In genomic region chr11:57735655-57736298, GRCh38 we compare ENCODE assay signal across 15 cellular contexts. TPM values are rescaled to one million over a fixed set of nuclear protein-coding genes. Genes with fewer than 3 reads are reported as not detected.
DNase-seq lines count a peak whose midpoint lies in the region; ATAC-seq, FAIRE-seq and TF ChIP-seq lines count a peak whose summit lies in the region.
"Had no signal": no experiment of that assay in that cellular context is flagged by ENCODE, and none has a peak within 500 bp of the region (broad histone marks: within the 10 kb centered on the region; RNA-seq: fewer than 3 reads in every experiment).

No MANE protein-coding gene starts in this region.

- peaks cover 9 to 13% of the 10 kb centered on the region in 2 experiments; a peak in 3 of 4 replicates for H3K36me3 ChIP-seq in GM12878 (ENCODE audit: control insufficient read depth in 2 of 2, insufficient read depth in 2 of 2, low read length in 1 of 2)
- H3K36me3 ChIP-seq in mucosa of descending colon (ENCODE audit: low read depth): no peaks in the 10 kb centered on the region

- H3K4me3 ChIP-seq in GM12878 (no peak overlapping the region), mucosa of descending colon (no peak overlapping the region)
- H3K4me3 ChIP-seq: gastroesophageal sphincter, tibial artery had no signal

- no peak for TF ChIP-seq RAD21 in GM12878 (IDR thresholded peaks at IDR 0.05; ENCODE audit: insufficient read depth, low read depth, low read length)

- WGBS in GM12878 (ENCODE audit: insufficient coverage, insufficient replicate concordance, low lambda C conversion rate, missing lambda C conversion rate): 29% methylated on average over 3 of the region's 3 CpGs

- no peak overlapping the region; the same call in 1 of the 2 replicates for H3K9ac ChIP-seq in GM12878 (ENCODE audit: control insufficient read depth, insufficient read depth, low read length)

- TF ChIP-seq CTCF in GM12878 (IDR thresholded peaks at IDR 0.05 in 2 of 3, conservative IDR thresholded peaks at IDR 0.05 in 1 of 3; ENCODE audit: control insufficient read depth in 2 of 3, extremely low read depth in 1 of 3, insufficient read depth in 1 of 3, low read depth in 3 of 3, low read length in 3 of 3) (no peak), mucosa of descending colon (IDR thresholded peaks at IDR 0.05) (no peak)

- no peak for FAIRE-seq in GM12878 (lab: Jason Lieb, UNC)

- no peak overlapping the region for H3K4me3 Mint-ChIP-seq in T-helper 1 cell treated with Interleukin-12 subunit alpha and Interleukin-12 subunit beta and Interleukin-4 antibody, amounts not matched to agents 30 μg/mL and 1 μg/mL, for 36 hours

- intact Hi-C loops in GM12878 (cut with micrococcal nuclease; ENCODE audit: unreplicated experiment) (no loop called here), mucosa of descending colon (cut with DNase I, micrococcal nuclease) (no loop called here)

- peaks cover 22% of the 10 kb centered on the region for H3K4me1 Mint-ChIP-seq in T-helper 1 cell treated with Interleukin-12 subunit alpha and Interleukin-12 subunit beta and Interleukin-4 antibody, amounts not matched to agents 30 μg/mL and 1 μg/mL, for 36 hours (ENCODE audit: low read depth)

- no peak for TF ChIP-seq POLR2A in GM12878 (IDR thresholded peaks at IDR 0.05; ENCODE audit: low read depth, low read length)

- H3K79me2 ChIP-seq in GM12878 (ENCODE audit: control insufficient read depth, insufficient read depth, low read length): peaks cover 21% of the 10 kb centered on the region

- CTCF ChIA-PET in GM12878 (lab: Yijun Ruan, JAX): interaction anchor here (0.9 to 1.0 kb wide), 3 partner anchors 16 to 65 kb away, joined by 3 to 4 read pairs (median 4); partner anchors contain the start of gene BTBD18

- no peaks in the 10 kb centered on the region for H3K27me3 Mint-ChIP-seq in T-helper 1 cell treated with Interleukin-12 subunit alpha and Interleukin-12 subunit beta and Interleukin-4 antibody, amounts not matched to agents 30 μg/mL and 1 μg/mL, for 36 hours (ENCODE audit: low read depth)

- H3K9me3 Mint-ChIP-seq in T-helper 1 cell treated with Interleukin-12 subunit alpha and Interleukin-12 subunit beta and Interleukin-4 antibody, amounts not matched to agents 30 μg/mL and 1 μg/mL, for 36 hours: no peaks in the 10 kb centered on the region

- H3K27ac Mint-ChIP-seq in T-helper 1 cell treated with Interleukin-12 subunit alpha and Interleukin-12 subunit beta and Interleukin-4 antibody, amounts not matched to agents 30 μg/mL and 1 μg/mL, for 36 hours: peak overlapping the region; percentile 63

- peaks cover 3% of the 10 kb centered on the region; the same call in 1 of the 2 replicates for H3K4me1 ChIP-seq in GM12878 (ENCODE audit: control insufficient read depth, insufficient read depth, low read length)
- peaks cover 12% of the 10 kb centered on the region for H3K4me1 ChIP-seq in mucosa of descending colon (ENCODE audit: low read depth)

- no TSS peak for BruUV-seq in GM12878 (replicated peaks; lab: Mats Ljungman, UMichigan)

- in situ Hi-C loops in GM12878 (cut with MboI): no loop called here

- H3K36me3 Mint-ChIP-seq in T-helper 1 cell treated with Interleukin-12 subunit alpha and Interleukin-12 subunit beta and Interleukin-4 antibody, amounts not matched to agents 30 μg/mL and 1 μg/mL, for 36 hours (ENCODE audit: low read depth): peaks cover 22% of the 10 kb centered on the region

- RAD21 ChIA-PET in GM12878 (lab: Charles Lee; ENCODE audit: unreplicated experiment): no interaction called here

- H3K27ac ChIP-seq in GM12878 (ENCODE audit: control insufficient read depth, insufficient read depth): 0 out of 2 replicates have a peak overlapping the region, but pooled peaks have one; percentile 1
- H3K27ac ChIP-seq: 22Rv1, gastroesophageal sphincter, tibial artery had no signal

- no peak overlapping the region for H3K4me2 ChIP-seq in GM12878 (ENCODE audit: control insufficient read depth, insufficient read depth)

- DNase-seq in T-helper 1 cell: no peak
- DNase-seq in GM12878 (ENCODE audit: low read depth, low spot score): no peak
- peak in 1 of 3 donors; percentile 45 for DNase-seq in mucosa of descending colon
- DNase-seq in NCI-H2029 treated with DMSO at 0.1 percent for 48 hours (lab: John Stamatoyannopoulos, UW): no peak
- DNase-seq in SKM-1 (lab: John Stamatoyannopoulos, UW; ENCODE audit: unreplicated experiment): no peak
- DNase-seq: aorta, NCI-H2171, SW 1271, tibial artery had no signal

- TF ChIP-seq EP300 in GM12878 (IDR thresholded peaks at IDR 0.05; ENCODE audit: borderline replicate concordance in 1 of 2, control insufficient read depth in 1 of 2, low read depth in 2 of 2, low read length in 2 of 2): no peak

- no peaks in the 10 kb centered on the region for H3K9me3 ChIP-seq in GM12878 (replicated peaks; ENCODE audit: control insufficient read depth, insufficient read depth, low read length)
- H3K9me3 ChIP-seq in mucosa of descending colon: no peaks in the 10 kb centered on the region
- H3K9me3 ChIP-seq: gastroesophageal sphincter, tibial artery had no signal

- ATAC-seq in HG02798 (IDR thresholded peaks at IDR 0.05; ENCODE audit: poor library complexity, unreplicated experiment) (peak; percentile 64), GM12878 (peak; percentile 46), mucosa of descending colon (peak; percentile 91), HG03039 (IDR thresholded peaks at IDR 0.05; ENCODE audit: unreplicated experiment) (no peak)
- ATAC-seq: gastroesophageal sphincter had no signal

- SMC1A ChIA-PET in GM12878 (lab: Charles Lee; ENCODE audit: uncharacterized antibody, unreplicated experiment): interaction anchor here (1.1 to 1.4 kb wide), 2 partner anchors 22 to 65 kb away, joined by 3 to 4 read pairs; no protein-coding TSS in a partner anchor

- H4K20me1 ChIP-seq in GM12878 (ENCODE audit: control insufficient read depth, insufficient read depth): no peaks in the 10 kb centered on the region

- POLR2A ChIA-PET in GM12878 (lab: Charles Lee): interaction anchor here (0.5 to 0.6 kb wide), 2 partner anchors 10 to 793 kb away, joined by 3 to 4 read pairs; no protein-coding TSS in a partner anchor

- no peaks in the 10 kb centered on the region for H3K27me3 ChIP-seq in GM12878 (replicated peaks in 1 of 2; ENCODE audit: control insufficient read depth in 2 of 2, insufficient read depth in 2 of 2, low read length in 1 of 2)
- H3K27me3 ChIP-seq: gastroesophageal sphincter, tibial artery had no signal

- no peak overlapping the region for H2AFZ ChIP-seq in GM12878 (ENCODE audit: control insufficient read depth, low read depth, low read length)

RNA-seq across cellular contexts. Expression of gene SELENOH, which starts 5.5 kb away (rescaled TPM):
- total RNA-seq in GM12878 (2013; cell fraction: nucleolus; rRNA removed): 79.2 and 86.8 TPM in 2 replicates
- total RNA-seq in GM12878 (2014; rRNA removed): 223 and 232 TPM in 2 replicates
- 74.4 and 86.2 TPM in 2 replicates for total RNA-seq in GM12878 (2014; rRNA removed; fragmentation: Illumina TruSeq; extraction: Trizol)
- 261 and 269 TPM in 2 replicates for total RNA-seq in GM12878 (2021)
- polyA plus RNA-seq in GM12878 (2011; ENCODE audit: low read depth): 158 TPM
- 169 and 210 TPM in 2 replicates for polyA plus RNA-seq in GM12878 (2011; rRNA removed)
- 235 and 244 TPM in 2 replicates for polyA plus RNA-seq in GM12878 (2011; cell fraction: cytosol; rRNA removed)
- 123 and 124 TPM in 2 replicates for polyA plus RNA-seq in GM12878 (2011; cell fraction: nucleus; rRNA removed)
- 179 and 212 TPM in 2 replicates for polyA plus RNA-seq in GM12878 (2012)
- polyA plus RNA-seq in GM12878 (2014; fragmentation: Illumina TruSeq; extraction: Trizol): 25.7 and 39.3 TPM in 2 replicates
- 100 to 1,000 TPM in 1 of 2 experiments, 10 to 100 TPM in 1; 20.3 to 101 TPM for polyA plus RNA-seq in GM12878 (2014; fragmentation: Nextera tagmentation; extraction: Ambion mirVana)
- polyA plus RNA-seq in GM12878 (2014; rRNA removed): 277 and 283 TPM in 2 replicates
- polyA plus RNA-seq in GM12878 (2016; fragmentation: Nextera tagmentation; extraction: Ambion mirVana): 100 to 1,000 TPM; 454 to 458 TPM
- polyA minus RNA-seq in GM12878 (2011; rRNA and poly(A)+ RNA removed): 33.4 and 40.6 TPM in 2 replicates
- polyA minus RNA-seq in GM12878 (2011; cell fraction: cytosol; rRNA and poly(A)+ RNA removed): 27.4 and 31.6 TPM in 2 replicates
- 45.9 and 63.9 TPM in 2 replicates for polyA minus RNA-seq in GM12878 (2011; cell fraction: nucleus; rRNA and poly(A)+ RNA removed)
- 10 to 100 TPM; 68.3 to 84.0 (median 79.2) TPM for total RNA-seq in mucosa of descending colon

RNA-seq across cellular contexts. Expression of gene BTBD18, which starts 15.8 kb away (rescaled TPM):
- total RNA-seq in GM12878 (2013; cell fraction: nucleolus; rRNA removed): not detected in 2 replicates
- total RNA-seq in GM12878 (2014; rRNA removed): 0.05 TPM in 1 of 2 replicates, not detected in the other
- total RNA-seq in GM12878 (2014; rRNA removed; fragmentation: Illumina TruSeq; extraction: Trizol): not detected in 2 replicates
- not detected in 2 replicates for total RNA-seq in GM12878 (2021)
- polyA plus RNA-seq in GM12878 (2011; ENCODE audit: low read depth): 0.16 TPM
- polyA plus RNA-seq in GM12878 (2011; rRNA removed): not detected in 2 replicates
- not detected in 2 replicates for polyA plus RNA-seq in GM12878 (2011; cell fraction: cytosol; rRNA removed)
- polyA plus RNA-seq in GM12878 (2011; cell fraction: nucleus; rRNA removed): not detected in 2 replicates
- 0.21 and 0.26 TPM in 2 replicates for polyA plus RNA-seq in GM12878 (2012)
- not detected in 2 replicates for polyA plus RNA-seq in GM12878 (2014; fragmentation: Illumina TruSeq; extraction: Trizol)
- polyA plus RNA-seq in GM12878 (2014; fragmentation: Nextera tagmentation; extraction: Ambion mirVana): under 1 TPM; 0.05 to 0.11 TPM
- polyA plus RNA-seq in GM12878 (2014; rRNA removed): not detected in 2 replicates
- polyA plus RNA-seq in GM12878 (2016; fragmentation: Nextera tagmentation; extraction: Ambion mirVana): under 1 TPM; 0.28 to 0.58 TPM
- polyA minus RNA-seq in GM12878 (2011; rRNA and poly(A)+ RNA removed): not detected in 2 replicates
- not detected in 2 replicates for polyA minus RNA-seq in GM12878 (2011; cell fraction: cytosol; rRNA and poly(A)+ RNA removed)
- not detected in 2 replicates for polyA minus RNA-seq in GM12878 (2011; cell fraction: nucleus; rRNA and poly(A)+ RNA removed)
- total RNA-seq in mucosa of descending colon: not detected
- total RNA-seq: activated CD8-positive, alpha-beta memory T cell treated with anti-CD3 and anti-CD28 coated beads for 36 hours; aorta; gastroesophageal sphincter had no signal

RNA-seq across cellular contexts. Expression of gene TMX2, which starts 23.4 kb away (rescaled TPM):
- 95.8 and 105 TPM in 2 replicates for total RNA-seq in GM12878 (2013; cell fraction: nucleolus; rRNA removed)
- total RNA-seq in GM12878 (2014; rRNA removed) (84.2 and 90.4 TPM in 2 replicates), GM12878 (2014; rRNA removed; fragmentation: Illumina TruSeq; extraction: Trizol) (73.1 and 74.9 TPM in 2 replicates), GM12878 (2021) (59.3 and 64.3 TPM in 2 replicates), mucosa of descending colon (100 to 1,000 TPM in 2 of 3 donors, 10 to 100 TPM in 1; 83.6 to 119 (median 113) TPM)
- 49.5 TPM for polyA plus RNA-seq in GM12878 (2011; ENCODE audit: low read depth)
- polyA plus RNA-seq in GM12878 (2011; rRNA removed) (74.1 and 90.1 TPM in 2 replicates), GM12878 (2014; fragmentation: Illumina TruSeq; extraction: Trizol) (93.2 and 102 TPM in 2 replicates), GM12878 (2014; fragmentation: Nextera tagmentation; extraction: Ambion mirVana) (100 to 1,000 TPM; 107 to 128 TPM), GM12878 (2014; rRNA removed) (66.4 and 82.7 TPM in 2 replicates), GM12878 (2016; fragmentation: Nextera tagmentation; extraction: Ambion mirVana) (100 to 1,000 TPM; 124 to 134 TPM)
- polyA plus RNA-seq in GM12878 (2011; cell fraction: cytosol; rRNA removed): 69.2 and 81.8 TPM in 2 replicates
- polyA plus RNA-seq in GM12878 (2011; cell fraction: nucleus; rRNA removed): 122 and 147 TPM in 2 replicates
- polyA plus RNA-seq in GM12878 (2012): 49.0 and 50.6 TPM in 2 replicates
- 109 and 113 TPM in 2 replicates for polyA minus RNA-seq in GM12878 (2011; rRNA and poly(A)+ RNA removed)
- polyA minus RNA-seq in GM12878 (2011; cell fraction: cytosol; rRNA and poly(A)+ RNA removed): 24.6 and 37.4 TPM in 2 replicates
- polyA minus RNA-seq in GM12878 (2011; cell fraction: nucleus; rRNA and poly(A)+ RNA removed): 36.6 and 57.2 TPM in 2 replicates

RNA-seq across cellular contexts. Expression of gene MED19, which starts 23.8 kb away (rescaled TPM):
- 8.6 and 11.4 TPM in 2 replicates for total RNA-seq in GM12878 (2013; cell fraction: nucleolus; rRNA removed)
- 16.7 and 17.5 TPM in 2 replicates for total RNA-seq in GM12878 (2014; rRNA removed)
- total RNA-seq in GM12878 (2014; rRNA removed; fragmentation: Illumina TruSeq; extraction: Trizol): 13.7 and 13.9 TPM in 2 replicates
- 12.5 and 14.1 TPM in 2 replicates for total RNA-seq in GM12878 (2021)
- polyA plus RNA-seq in GM12878 (2011; ENCODE audit: low read depth): 9.1 TPM
- polyA plus RNA-seq in GM12878 (2011; rRNA removed): 16.0 and 20.1 TPM in 2 replicates
- polyA plus RNA-seq in GM12878 (2011; cell fraction: cytosol; rRNA removed): 23.2 and 41.1 TPM in 2 replicates
- polyA plus RNA-seq in GM12878 (2011; cell fraction: nucleus; rRNA removed): 19.8 and 21.8 TPM in 2 replicates
- polyA plus RNA-seq in GM12878 (2012): 16.0 and 16.3 TPM in 2 replicates
- polyA plus RNA-seq in GM12878 (2014; fragmentation: Illumina TruSeq; extraction: Trizol): 15.7 and 17.1 TPM in 2 replicates
- 1 to 10 TPM; 4.9 to 9.8 TPM for polyA plus RNA-seq in GM12878 (2014; fragmentation: Nextera tagmentation; extraction: Ambion mirVana)
- polyA plus RNA-seq in GM12878 (2014; rRNA removed): 17.0 and 21.3 TPM in 2 replicates
- polyA plus RNA-seq in GM12878 (2016; fragmentation: Nextera tagmentation; extraction: Ambion mirVana): 10 to 100 TPM; 25.6 to 28.2 TPM
- polyA minus RNA-seq in GM12878 (2011; rRNA and poly(A)+ RNA removed): 9.5 and 10.7 TPM in 2 replicates
- polyA minus RNA-seq in GM12878 (2011; cell fraction: cytosol; rRNA and poly(A)+ RNA removed): 2.9 and 6.4 TPM in 2 replicates
- 5.9 and 10.7 TPM in 2 replicates for polyA minus RNA-seq in GM12878 (2011; cell fraction: nucleus; rRNA and poly(A)+ RNA removed)
- 10 to 100 TPM; 10.7 to 14.6 (median 12.5) TPM for total RNA-seq in mucosa of descending colon

RNA-seq across cellular contexts. Expression of gene CTNND1, which starts 25.8 kb away (rescaled TPM):
- total RNA-seq in GM12878 (2013; cell fraction: nucleolus; rRNA removed): 258 and 263 TPM in 2 replicates
- 30.2 and 32.1 TPM in 2 replicates for total RNA-seq in GM12878 (2014; rRNA removed)
- 30.2 and 30.4 TPM in 2 replicates for total RNA-seq in GM12878 (2014; rRNA removed; fragmentation: Illumina TruSeq; extraction: Trizol)
- 43.5 and 44.2 TPM in 2 replicates for total RNA-seq in GM12878 (2021)
- 13.8 TPM for polyA plus RNA-seq in GM12878 (2011; ENCODE audit: low read depth)
- 70.0 and 72.9 TPM in 2 replicates for polyA plus RNA-seq in GM12878 (2011; rRNA removed)
- polyA plus RNA-seq in GM12878 (2011; cell fraction: cytosol; rRNA removed): 46.2 and 50.4 TPM in 2 replicates
- polyA plus RNA-seq in GM12878 (2011; cell fraction: nucleus; rRNA removed): 110 and 114 TPM in 2 replicates
- polyA plus RNA-seq in GM12878 (2012): 19.6 and 26.5 TPM in 2 replicates
- 35.4 and 43.1 TPM in 2 replicates for polyA plus RNA-seq in GM12878 (2014; fragmentation: Illumina TruSeq; extraction: Trizol)
- 1 to 10 TPM; 4.7 to 6.5 TPM for polyA plus RNA-seq in GM12878 (2014; fragmentation: Nextera tagmentation; extraction: Ambion mirVana)
- polyA plus RNA-seq in GM12878 (2014; rRNA removed): 25.8 and 27.7 TPM in 2 replicates
- polyA plus RNA-seq in GM12878 (2016; fragmentation: Nextera tagmentation; extraction: Ambion mirVana): 10 to 100 TPM; 29.5 to 29.8 TPM
- 120 and 124 TPM in 2 replicates for polyA minus RNA-seq in GM12878 (2011; rRNA and poly(A)+ RNA removed)
- polyA minus RNA-seq in GM12878 (2011; cell fraction: cytosol; rRNA and poly(A)+ RNA removed): 55.7 and 58.4 TPM in 2 replicates
- polyA minus RNA-seq in GM12878 (2011; cell fraction: nucleus; rRNA and poly(A)+ RNA removed): 50.4 and 61.5 TPM in 2 replicates
- 100 to 1,000 TPM; 311 to 545 (median 448) TPM for total RNA-seq in mucosa of descending colon
